Comparison of ENCODE assay signal across 18 cellular contexts in genomic region chr17:32370426-32370825, GRCh38.
"Had no signal": no experiment of that assay in that cellular context is flagged by ENCODE, and none has a peak within 500 bp of the region (broad histone marks: within the 10 kb centered on the region; RNA-seq: fewer than 3 reads in every experiment).

No MANE protein-coding gene starts in this region.

- H3K27ac ChIP-seq: dorsolateral prefrontal cortex, tibial artery had no signal

- H3K4me1 Mint-ChIP-seq: mesothelial cell of epicardium had no signal

- H3K4me1 ChIP-seq: tibial artery had no signal

- H3K4me3 Mint-ChIP-seq: activated CD4-positive, alpha-beta memory T cell treated with anti-CD3 and anti-CD28 coated beads, Interleukin-2, amount 10 ng/mL, durations not matched to agents 7 days and 5 days; mesothelial cell of epicardium had no signal

- H3K9me3 Mint-ChIP-seq: activated CD4-positive, alpha-beta memory T cell treated with anti-CD3 and anti-CD28 coated beads, Interleukin-2, amount 10 ng/mL, durations not matched to agents 7 days and 5 days; mesothelial cell of epicardium had no signal

- FAIRE-seq: frontal cortex had no signal

- H3K27me3 ChIP-seq: dorsolateral prefrontal cortex, tibial artery had no signal

- DNase-seq: activated CD4-positive, alpha-beta memory T cell treated with anti-CD3 and anti-CD28 coated beads, Interleukin-2, amount 10 ng/mL, durations not matched to agents 7 days and 5 days; activated CD4-positive, alpha-beta T cell treated with anti-CD3 and anti-CD28 coated beads for 1 hour; activated naive CD4-positive, alpha-beta T cell treated with anti-CD3 and anti-CD28 coated beads, Interleukin-2, amount 50 U/mL, for 16 hours; amygdala; caudate nucleus; dorsolateral prefrontal cortex; erythroblast; hypothalamus; islet precursor cell; occipital lobe; retina; stimulated activated naive CD4-positive, alpha-beta T cell; substantia nigra; T1000; tibial artery had no signal

- H3K27me3 Mint-ChIP-seq: activated CD4-positive, alpha-beta memory T cell treated with anti-CD3 and anti-CD28 coated beads, Interleukin-2, amount 10 ng/mL, durations not matched to agents 7 days and 5 days had no signal

- H3K9me3 ChIP-seq: tibial artery had no signal

- H3K27ac Mint-ChIP-seq: activated CD4-positive, alpha-beta memory T cell treated with anti-CD3 and anti-CD28 coated beads, Interleukin-2, amount 10 ng/mL, durations not matched to agents 7 days and 5 days; mesothelial cell of epicardium had no signal

- H3K4me3 ChIP-seq: dorsolateral prefrontal cortex, lung, tibial artery had no signal
